In genomic region chr5:126521130-126521529, GRCh38 we compare ENCODE assay signal across 17 cellular contexts.
DNase-seq lines count a peak whose midpoint lies in the region; ATAC-seq and TF ChIP-seq lines count a peak whose summit lies in the region.
"Had no signal": no experiment of that assay in that cellular context is flagged by ENCODE, and none has a peak within 500 bp of the region (broad histone marks: within the 10 kb centered on the region; RNA-seq: fewer than 3 reads in every experiment).

No MANE protein-coding gene starts in this region.

- peaks cover 11% of the 10 kb centered on the region for H3K4me1 Mint-ChIP-seq in endodermal cell
- no peaks in the 10 kb centered on the region for H3K4me1 Mint-ChIP-seq in CD8-positive, alpha-beta memory T cell
- H3K4me1 Mint-ChIP-seq: CD4-positive, CD25-positive, alpha-beta regulatory T cell had no signal

- H3K27ac ChIP-seq in VCaP: peak overlapping the region; percentile 96
- no peak overlapping the region for H3K27ac ChIP-seq in endodermal cell (ENCODE audit: low read depth, low read length)
- H3K27ac ChIP-seq in upper lobe of left lung: peak overlapping the region; percentile 10 to 82 (median 69)
- no peak overlapping the region for H3K27ac ChIP-seq in CD8-positive, alpha-beta memory T cell (ENCODE audit: low read depth, low read length)

- H3K27me3 Mint-ChIP-seq in endodermal cell (ENCODE audit: insufficient read depth): peaks cover 2% of the 10 kb centered on the region
- H3K27me3 Mint-ChIP-seq in CD8-positive, alpha-beta memory T cell: peaks cover 0 to 21% of the 10 kb centered on the region in 2 donors

- POLR2A ChIA-PET in CD8-positive, alpha-beta memory T cell (lab: Charles Lee): no interaction called here

- no peaks in the 10 kb centered on the region for H3K36me3 ChIP-seq in endodermal cell (ENCODE audit: control insufficient read depth, insufficient read depth, low read length)
- H3K36me3 ChIP-seq in upper lobe of left lung: no peaks in the 10 kb centered on the region
- no peaks in the 10 kb centered on the region for H3K36me3 ChIP-seq in CD8-positive, alpha-beta memory T cell (ENCODE audit: insufficient read depth, low read length)

- ATAC-seq in upper lobe of left lung (ENCODE audit: low FRiP score in 2 of 2): no peak
- ATAC-seq: PC-3 had no signal

- no peak overlapping the region for H3K27ac Mint-ChIP-seq in endodermal cell
- no peak overlapping the region for H3K27ac Mint-ChIP-seq in CD8-positive, alpha-beta memory T cell

- H3K4me3 ChIP-seq in endodermal cell (ENCODE audit: low read length): no peak overlapping the region
- no peak overlapping the region for H3K4me3 ChIP-seq in upper lobe of left lung
- no peak overlapping the region for H3K4me3 ChIP-seq in CD8-positive, alpha-beta memory T cell (ENCODE audit: low read length)

- no peaks in the 10 kb centered on the region for H3K9me3 ChIP-seq in endodermal cell (ENCODE audit: control insufficient read depth, low read length)
- no peaks in the 10 kb centered on the region for H3K9me3 ChIP-seq in upper lobe of left lung
- no peaks in the 10 kb centered on the region for H3K9me3 ChIP-seq in CD8-positive, alpha-beta memory T cell (ENCODE audit: low read length)

- TF ChIP-seq CTCF in VCaP (conservative IDR thresholded peaks at IDR 0.05) (no peak), endodermal cell (conservative IDR thresholded peaks at IDR 0.05) (no peak), upper lobe of left lung (IDR thresholded peaks at IDR 0.05) (no peak)

- no peaks in the 10 kb centered on the region for H3K36me3 Mint-ChIP-seq in endodermal cell (ENCODE audit: low read depth)
- H3K36me3 Mint-ChIP-seq in CD8-positive, alpha-beta memory T cell: no peaks in the 10 kb centered on the region
- H3K36me3 Mint-ChIP-seq: CD4-positive, CD25-positive, alpha-beta regulatory T cell had no signal

- TF ChIP-seq POLR2A in upper lobe of left lung (IDR thresholded peaks at IDR 0.05): no peak

- no peaks in the 10 kb centered on the region for H3K9me3 Mint-ChIP-seq in endodermal cell
- H3K9me3 Mint-ChIP-seq in CD8-positive, alpha-beta memory T cell: peaks cover 0 to under 1% (median 0%) of the 10 kb centered on the region in 5 donors

- CTCF ChIA-PET in CD8-positive, alpha-beta memory T cell (lab: Charles Lee): no interaction called here

- DNase-seq in endodermal cell: peak; percentile 28
- DNase-seq in myocyte (ENCODE audit: low read depth): peak; percentile 40
- no peak for DNase-seq in upper lobe of left lung
- DNase-seq in CD8-positive, alpha-beta memory T cell: no peak
- DNase-seq in UCSD-AML1 (lab: John Stamatoyannopoulos, UW; ENCODE audit: unreplicated experiment): no peak
- no peak for DNase-seq in DMS53 (lab: John Stamatoyannopoulos, UW)
- DNase-seq: ACHN; Calu3; CD4-positive, CD25-positive, alpha-beta regulatory T cell; DMS79 treated with DMSO at 0.1 percent for 48 hours; GDM1; NCI-H146; NCI-H2081 treated with DMSO at 0.1 percent for 48 hours; NCI-H226; NCI-H748 treated with DMSO at 0.1 percent for 48 hours; PC-3 had no signal

- peaks cover 9% of the 10 kb centered on the region for H3K27me3 ChIP-seq in endodermal cell (ENCODE audit: control insufficient read depth, insufficient read depth, low read length, poor library complexity, severe bottlenecking)
- no peaks in the 10 kb centered on the region for H3K27me3 ChIP-seq in upper lobe of left lung
- no peaks in the 10 kb centered on the region for H3K27me3 ChIP-seq in CD8-positive, alpha-beta memory T cell (ENCODE audit: insufficient read depth, low read length, poor library complexity, severe bottlenecking)

- no peak overlapping the region for H3K4me3 Mint-ChIP-seq in endodermal cell
- H3K4me3 Mint-ChIP-seq in CD8-positive, alpha-beta memory T cell: no peak overlapping the region
- H3K4me3 Mint-ChIP-seq: CD4-positive, CD25-positive, alpha-beta regulatory T cell had no signal

- H3K9ac ChIP-seq in endodermal cell (ENCODE audit: extremely low read depth, low read length, poor library complexity, severe bottlenecking): no peak overlapping the region

- no peak for TF ChIP-seq EP300 in upper lobe of left lung (IDR thresholded peaks at IDR 0.05)

- H3K4me1 ChIP-seq in endodermal cell (ENCODE audit: control insufficient read depth, insufficient read depth, low read length) (no peaks in the 10 kb centered on the region), upper lobe of left lung (peaks cover 33 to 68% (median 51%) of the 10 kb centered on the region in 4 donors)
- no peaks in the 10 kb centered on the region for H3K4me1 ChIP-seq in CD8-positive, alpha-beta memory T cell (ENCODE audit: insufficient read depth, low read length)

Comparison
In these comparisons a context has a peak if more than half of its experiments do, and no peak if none do; other contexts are left out.
1. H3K27ac ChIP-seq: peak in VCaP (single experiment) and upper lobe of left lung (4 of 4); none in endodermal cell (single experiment) and CD8-positive, alpha-beta memory T cell (single experiment).
2. DNase-seq: peak in endodermal cell (single experiment) and myocyte (single experiment); none in upper lobe of left lung (0 of 2), CD8-positive, alpha-beta memory T cell (0 of 5), UCSD-AML1 (single experiment) and DMS53 (single experiment).